Comparison of ENCODE assay signal across 20 cellular contexts in genomic region chr2:230205721-230206120, GRCh38. TPM values are rescaled to one million over a fixed set of nuclear protein-coding genes. Genes with fewer than 3 reads are reported as not detected.
A peak's percentile ranks its signal among the peaks of the same experiment; 100 is the strongest.
DNase-seq lines count a peak whose midpoint lies in the region; ATAC-seq, FAIRE-seq and TF ChIP-seq lines count a peak whose summit lies in the region.
"Had no signal": no experiment of that assay in that cellular context is flagged by ENCODE, and none has a peak within 500 bp of the region (broad histone marks: within the 10 kb centered on the region; RNA-seq: fewer than 3 reads in every experiment).

No MANE protein-coding gene starts in this region.

- peak overlapping the region; percentile 1 to 65 for H3K4me3 Mint-ChIP-seq in activated T-cell treated with anti-CD3 and anti-CD28 coated beads, Interleukin-2, amount 50 U/mL, for 72 hours
- no peak overlapping the region for H3K4me3 Mint-ChIP-seq in T-helper 17 cell
- no peak overlapping the region for H3K4me3 Mint-ChIP-seq in stimulated activated effector memory CD8-positive, alpha-beta T cell treated with anti-CD3 and anti-CD28 coated beads, Interleukin-12 subunit alpha, Interleukin-12 subunit beta, amount 100 ng/mL, for 72 hours

- peaks cover 23 to 32% of the 10 kb centered on the region in 2 donors for H3K36me3 Mint-ChIP-seq in activated T-cell treated with anti-CD3 and anti-CD28 coated beads, Interleukin-2, amount 50 U/mL, for 72 hours (ENCODE audit: insufficient read depth in 2 of 2)
- peaks cover 26% of the 10 kb centered on the region for H3K36me3 Mint-ChIP-seq in T-helper 17 cell (ENCODE audit: low read depth)
- peaks cover 52% of the 10 kb centered on the region for H3K36me3 Mint-ChIP-seq in stimulated activated effector memory CD8-positive, alpha-beta T cell treated with anti-CD3 and anti-CD28 coated beads, Interleukin-12 subunit alpha, Interleukin-12 subunit beta, amount 100 ng/mL, for 72 hours

- no peak for DNase-seq in activated T-cell treated with anti-CD3 and anti-CD28 coated beads, Interleukin-2, amount 50 U/mL, for 72 hours
- no peak for DNase-seq in activated T-cell treated with anti-CD3 and anti-CD28 coated beads, Interleukin-2, amount 50 U/mL, for 48 hours
- DNase-seq in T-helper 17 cell: no peak
- DNase-seq in stimulated activated effector memory CD8-positive, alpha-beta T cell treated with anti-CD3 and anti-CD28 coated beads, Interleukin-12 subunit alpha, Interleukin-12 subunit beta, amount 100 ng/mL, for 72 hours (ENCODE audit: low spot score in 2 of 2): peak in 1 of 2 donors; percentile 49
- DNase-seq in GM12891 (ENCODE audit: insufficient read length, low spot score): no peak
- no peak for DNase-seq in NCI-H446 (lab: John Stamatoyannopoulos, UW)
- no peak for DNase-seq in AG08395 (ENCODE audit: low spot score)
- DNase-seq: activated CD4-positive, alpha-beta T cell treated with anti-CD3 and anti-CD28 coated beads, Interleukin-2, amount 50 U/mL, for 4 hours; activated gamma-delta T cell treated with Interleukin-2 at 50 U/mL for 16 hours; brain microvascular endothelial cell; Caco-2; H7; naive thymus-derived CD8-positive, alpha-beta T cell; NCI-H2081; NCI-H526; SK-N-SH; stimulated activated naive CD4-positive, alpha-beta T cell; upper lobe of left lung had no signal

- H3K27me3 Mint-ChIP-seq in activated T-cell treated with anti-CD3 and anti-CD28 coated beads, Interleukin-2, amount 50 U/mL, for 72 hours (ENCODE audit: low read depth): no peaks in the 10 kb centered on the region
- H3K27me3 Mint-ChIP-seq in T-helper 17 cell: no peaks in the 10 kb centered on the region
- H3K27me3 Mint-ChIP-seq: naive thymus-derived CD8-positive, alpha-beta T cell had no signal

- H3K9me3 Mint-ChIP-seq in activated T-cell treated with anti-CD3 and anti-CD28 coated beads, Interleukin-2, amount 50 U/mL, for 72 hours: no peaks in the 10 kb centered on the region
- no peaks in the 10 kb centered on the region for H3K9me3 Mint-ChIP-seq in stimulated activated effector memory CD8-positive, alpha-beta T cell treated with anti-CD3 and anti-CD28 coated beads, Interleukin-12 subunit alpha, Interleukin-12 subunit beta, amount 100 ng/mL, for 72 hours
- H3K9me3 Mint-ChIP-seq: naive thymus-derived CD8-positive, alpha-beta T cell had no signal

- no peaks in the 10 kb centered on the region for H3K9me3 ChIP-seq in T-helper 17 cell (ENCODE audit: control insufficient read depth, low read length, poor library complexity, severe bottlenecking)
- H3K9me3 ChIP-seq: Caco-2, SK-N-SH, upper lobe of left lung had no signal

- peak overlapping the region; percentile 61 for H3K27ac Mint-ChIP-seq in activated T-cell treated with anti-CD3 and anti-CD28 coated beads, Interleukin-2, amount 50 U/mL, for 72 hours
- peak overlapping the region; percentile 76 for H3K27ac Mint-ChIP-seq in T-helper 17 cell
- H3K27ac Mint-ChIP-seq in stimulated activated effector memory CD8-positive, alpha-beta T cell treated with anti-CD3 and anti-CD28 coated beads, Interleukin-12 subunit alpha, Interleukin-12 subunit beta, amount 100 ng/mL, for 72 hours: no peak overlapping the region

- FAIRE-seq in GM12891 (lab: Jason Lieb, UNC): no peak

- peak; percentile 72 to 83 for ATAC-seq in activated T-cell treated with anti-CD3 and anti-CD28 coated beads, Interleukin-2, amount 50 U/mL, for 72 hours (replicated peaks in 1 of 2)
- peak; percentile 28 for ATAC-seq in HG02852 (IDR thresholded peaks at IDR 0.05; ENCODE audit: unreplicated experiment)
- ATAC-seq in T-helper 17 cell: no peak
- peak; percentile 87 for ATAC-seq in stimulated activated effector memory CD8-positive, alpha-beta T cell treated with anti-CD3 and anti-CD28 coated beads, Interleukin-12 subunit alpha, Interleukin-12 subunit beta, amount 100 ng/mL, for 72 hours

- TF ChIP-seq POLR2A in GM12891 (IDR thresholded peaks at IDR 0.05; ENCODE audit: low read depth, low read length): no peak

- H3K4me1 Mint-ChIP-seq in activated T-cell treated with anti-CD3 and anti-CD28 coated beads, Interleukin-2, amount 50 U/mL, for 72 hours (ENCODE audit: low read depth): peaks cover 34% of the 10 kb centered on the region
- peaks cover 23% of the 10 kb centered on the region for H3K4me1 Mint-ChIP-seq in T-helper 17 cell
- peaks cover 30% of the 10 kb centered on the region for H3K4me1 Mint-ChIP-seq in stimulated activated effector memory CD8-positive, alpha-beta T cell treated with anti-CD3 and anti-CD28 coated beads, Interleukin-12 subunit alpha, Interleukin-12 subunit beta, amount 100 ng/mL, for 72 hours

TF ChIP-seq in GM12891, 5 proteins besides CTCF, POLR2A, EP300 and RAD21:
- TF ChIP-seq TAF1 (IDR thresholded peaks at IDR 0.05; ENCODE audit: low read depth, low read length): no peak
- no peak for TF ChIP-seq POLR2AphosphoS5 (IDR thresholded peaks at IDR 0.05; ENCODE audit: low read depth, low read length)
- TF ChIP-seq PAX5 (IDR thresholded peaks at IDR 0.05; ENCODE audit: insufficient read depth, low read length, severe bottlenecking): no peak
- no peak for TF ChIP-seq POU2F2 (IDR thresholded peaks at IDR 0.05; ENCODE audit: low read depth, low read length)
- TF ChIP-seq SPI1 (IDR thresholded peaks at IDR 0.05; ENCODE audit: low read depth, low read length): no peak

RNA-seq across cellular contexts. Expression of gene SP110, which starts 14.1 kb away (rescaled TPM):
- total RNA-seq in activated T-cell treated with anti-CD3 and anti-CD28 coated beads, Interleukin-2, amount 50 U/mL, for 72 hours: 100 to 1,000 TPM; 118 to 128 TPM
- 10 to 100 TPM; 72.5 to 77.1 TPM for total RNA-seq in T-helper 17 cell
- polyA plus RNA-seq in GM12891 (2012; ENCODE audit: low read depth, missing spikeins): 64.0 TPM

RNA-seq across cellular contexts. Expression of gene SP140, which starts 19.8 kb away (rescaled TPM):
- 100 to 1,000 TPM; 102 to 109 TPM for total RNA-seq in activated T-cell treated with anti-CD3 and anti-CD28 coated beads, Interleukin-2, amount 50 U/mL, for 72 hours
- total RNA-seq in T-helper 17 cell: 10 to 100 TPM; 67.2 to 68.2 TPM
- polyA plus RNA-seq in GM12891 (2012; ENCODE audit: low read depth, missing spikeins): 54.9 TPM
- total RNA-seq: Caco-2, pulmonary artery endothelial cell had no signal

Comparison
In these comparisons a context has a peak if more than half of its experiments do, and no peak if none do; other contexts are left out.
1. H3K4me3 Mint-ChIP-seq: peak in activated T-cell treated with anti-CD3 and anti-CD28 coated beads, Interleukin-2, amount 50 U/mL, for 72 hours (2 of 2); none in T-helper 17 cell (single experiment) and stimulated activated effector memory CD8-positive, alpha-beta T cell treated with anti-CD3 and anti-CD28 coated beads, Interleukin-12 subunit alpha, Interleukin-12 subunit beta, amount 100 ng/mL, for 72 hours (single experiment).